16 cellular contexts compared by ENCODE assay signal in the genomic region with DNA sequence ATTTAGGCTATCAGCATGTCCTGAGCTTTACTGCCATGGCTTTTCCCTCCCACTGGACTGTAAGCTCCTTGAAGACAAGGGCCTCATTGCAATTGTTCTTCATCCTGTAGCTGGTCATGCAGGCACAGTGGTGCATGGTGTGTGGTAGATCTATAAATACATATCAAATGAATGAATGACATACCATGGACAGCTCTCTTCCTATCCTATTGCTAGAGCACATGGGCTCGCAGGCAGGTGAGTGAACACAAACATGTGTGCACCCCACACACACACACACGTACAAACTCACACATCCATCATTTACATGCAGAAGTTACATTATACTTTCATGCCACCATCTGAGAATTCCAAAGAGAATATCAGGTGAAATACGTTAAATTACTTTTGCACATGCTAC.
A peak's percentile ranks its signal among the peaks of the same experiment; 100 is the strongest.
DNase-seq lines count a peak whose midpoint lies in the region; TF ChIP-seq lines count a peak whose summit lies in the region.
"Had no signal": no experiment of that assay in that cellular context is flagged by ENCODE, and none has a peak within 500 bp of the region (broad histone marks: within the 10 kb centered on the region; RNA-seq: fewer than 3 reads in every experiment).

No MANE protein-coding gene starts in this region.

- no peak overlapping the region for H3K4me3 ChIP-seq in Karpas-422 (ENCODE audit: low read length)
- H3K4me3 ChIP-seq: mucosa of descending colon had no signal

- H3K27ac ChIP-seq in Karpas-422 (ENCODE audit: low read length) = peak overlapping the region; percentile 6; the same call in 1 of the 2 replicates
- H3K27ac ChIP-seq: brain microvascular endothelial cell had no signal

- H3K9me3 ChIP-seq in Karpas-422 (ENCODE audit: low read length) = no peaks in the 10 kb centered on the region
- H3K9me3 ChIP-seq: mucosa of descending colon had no signal

- H3K79me2 ChIP-seq in Karpas-422 (ENCODE audit: low read length) = no peaks in the 10 kb centered on the region

- H3K4me2 ChIP-seq in Karpas-422 (ENCODE audit: low read depth, low read length, poor library complexity, severe bottlenecking) = peak overlapping the region; percentile 28

- H3K4me3 Mint-ChIP-seq in activated CD4-positive, alpha-beta T cell treated with anti-CD3 and anti-CD28 coated beads, Interleukin-2, amount 10 ng/mL, durations not matched to agents 24 days and 14 days = peak overlapping the region; percentile 52
- peak overlapping the region; percentile 1 for H3K4me3 Mint-ChIP-seq in activated naive CD8-positive, alpha-beta T cell
- H3K4me3 Mint-ChIP-seq in neural crest cell = no peak overlapping the region

- intact Hi-C loops in activated CD4-positive, alpha-beta T cell treated with anti-CD3 and anti-CD28 coated beads, Interleukin-2, amount 10 ng/mL, durations not matched to agents 24 days and 14 days (cut with micrococcal nuclease) = loop anchor here (1.0 to 10.0 kb wide), 8 partner anchors 71 to 417 kb away; no protein-coding TSS in a partner anchor

- H3K9me2 ChIP-seq in Karpas-422 (replicated peaks; ENCODE audit: insufficient read depth, low read length) = no peaks in the 10 kb centered on the region

- peaks cover 33% of the 10 kb centered on the region for H3K4me1 Mint-ChIP-seq in activated CD4-positive, alpha-beta T cell treated with anti-CD3 and anti-CD28 coated beads, Interleukin-2, amount 10 ng/mL, durations not matched to agents 24 days and 14 days
- H3K4me1 Mint-ChIP-seq in activated naive CD8-positive, alpha-beta T cell (ENCODE audit: low read depth) = peaks cover 43% of the 10 kb centered on the region
- H3K4me1 Mint-ChIP-seq in neural crest cell = peaks cover 22% of the 10 kb centered on the region

- DNase-seq in activated CD4-positive, alpha-beta T cell treated with anti-CD3 and anti-CD28 coated beads, Interleukin-2, amount 10 ng/mL, durations not matched to agents 24 days and 14 days = no peak
- DNase-seq in activated CD4-positive, alpha-beta T cell treated with anti-CD3 and anti-CD28 coated beads, Interleukin-2, amount 50 U/mL, for 4 hours = no peak
- no peak for DNase-seq in Karpas-422
- no peak for DNase-seq in neural crest cell (ENCODE audit: low read depth, low spot score)
- DNase-seq in stimulated activated CD4-positive, alpha-beta T cell treated with anti-CD3 and anti-CD28 coated beads, Interleukin-4, amount 100 ng/mL, for 24 hours = no peak
- no peak for DNase-seq in globus pallidus (ENCODE audit: low spot score)
- DNase-seq in SHP77 (lab: John Stamatoyannopoulos, UW) = no peak
- DNase-seq: ACHN, brain microvascular endothelial cell, mucosa of descending colon, NCI-H1105 treated with DMSO at 0.1 percent for 48 hours, NCI-H748 treated with DMSO at 0.1 percent for 48 hours, right cardiac atrium, SW 1271, trophoblast cell had no signal

- no peaks in the 10 kb centered on the region for H3K27me3 ChIP-seq in Karpas-422 (ENCODE audit: low read length)
- H3K27me3 ChIP-seq: brain microvascular endothelial cell had no signal

- peak overlapping the region; percentile 34; the same call in 1 of the 2 replicates for H3K9ac ChIP-seq in Karpas-422 (ENCODE audit: low read length)

- H2AFZ ChIP-seq in Karpas-422 (ENCODE audit: low read length) = no peak overlapping the region; the same call in 1 of the 2 replicates

- H3K27ac Mint-ChIP-seq in activated CD4-positive, alpha-beta T cell treated with anti-CD3 and anti-CD28 coated beads, Interleukin-2, amount 10 ng/mL, durations not matched to agents 24 days and 14 days = peak overlapping the region; percentile 63
- H3K27ac Mint-ChIP-seq in activated naive CD8-positive, alpha-beta T cell = no peak overlapping the region
- peak overlapping the region; percentile 9 for H3K27ac Mint-ChIP-seq in neural crest cell (ENCODE audit: unreplicated experiment)

- H3K27me3 Mint-ChIP-seq in activated CD4-positive, alpha-beta T cell treated with anti-CD3 and anti-CD28 coated beads, Interleukin-2, amount 10 ng/mL, durations not matched to agents 24 days and 14 days = no peaks in the 10 kb centered on the region
- H3K27me3 Mint-ChIP-seq in activated naive CD8-positive, alpha-beta T cell = no peaks in the 10 kb centered on the region
- no peaks in the 10 kb centered on the region for H3K27me3 Mint-ChIP-seq in neural crest cell (ENCODE audit: low read depth)

- no peaks in the 10 kb centered on the region for H3K36me3 ChIP-seq in Karpas-422 (ENCODE audit: insufficient read depth, low read length)
- H3K36me3 ChIP-seq: brain microvascular endothelial cell had no signal

- H4K20me1 ChIP-seq in Karpas-422 (ENCODE audit: insufficient read depth, low read depth, low read length) = no peaks in the 10 kb centered on the region

- H3K36me3 Mint-ChIP-seq in activated CD4-positive, alpha-beta T cell treated with anti-CD3 and anti-CD28 coated beads, Interleukin-2, amount 10 ng/mL, durations not matched to agents 24 days and 14 days (ENCODE audit: low read depth) = no peaks in the 10 kb centered on the region
- H3K36me3 Mint-ChIP-seq in activated naive CD8-positive, alpha-beta T cell = no peaks in the 10 kb centered on the region
- H3K36me3 Mint-ChIP-seq in neural crest cell (ENCODE audit: low read depth) = no peaks in the 10 kb centered on the region

- no peaks in the 10 kb centered on the region for H3K9me3 Mint-ChIP-seq in activated CD4-positive, alpha-beta T cell treated with anti-CD3 and anti-CD28 coated beads, Interleukin-2, amount 10 ng/mL, durations not matched to agents 24 days and 14 days
- H3K9me3 Mint-ChIP-seq in activated naive CD8-positive, alpha-beta T cell (ENCODE audit: low read depth) = no peaks in the 10 kb centered on the region
- H3K9me3 Mint-ChIP-seq in neural crest cell = no peaks in the 10 kb centered on the region

- no peak for TF ChIP-seq CTCF in neural crest cell (conservative IDR thresholded peaks at IDR 0.05)

- H3K4me1 ChIP-seq in Karpas-422 (ENCODE audit: low read length) = peaks cover 31% of the 10 kb centered on the region
